ENCODE assay signal across 12 cellular contexts in the genomic region with DNA sequence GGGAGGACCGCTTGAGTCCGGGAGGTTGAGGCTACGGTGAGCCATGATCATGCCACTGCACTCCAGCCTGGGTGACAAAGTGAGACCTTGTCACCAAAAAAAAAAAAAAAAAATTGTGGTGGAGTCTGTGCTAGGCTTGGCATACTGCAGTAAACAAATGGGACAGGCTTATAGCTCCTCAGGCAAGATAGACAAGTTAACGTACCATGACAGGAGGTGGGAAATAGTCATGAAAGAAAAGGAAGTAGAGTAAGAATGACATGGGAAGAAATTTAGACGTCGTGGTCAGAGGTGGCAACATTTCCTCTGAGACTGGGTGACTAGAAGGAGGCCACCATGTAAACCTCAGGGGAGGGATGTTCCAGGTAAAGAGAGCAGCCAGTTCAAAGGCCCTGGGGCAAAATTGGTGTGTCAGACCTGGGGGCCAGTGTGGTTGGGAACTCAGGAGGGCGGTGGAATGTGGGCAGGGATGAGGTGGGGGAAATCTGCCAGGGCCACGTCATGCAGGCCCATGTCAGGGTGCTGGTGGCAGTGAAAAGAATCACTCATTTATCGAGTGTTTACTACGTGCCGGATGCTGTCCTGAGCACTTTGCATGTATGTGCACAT. TPM values are rescaled to one million over a fixed set of nuclear protein-coding genes. Genes with fewer than 3 reads are reported as not detected.
DNase-seq lines count a peak whose midpoint lies in the region; ATAC-seq, FAIRE-seq and TF ChIP-seq lines count a peak whose summit lies in the region.
"Had no signal": no experiment of that assay in that cellular context is flagged by ENCODE, and none has a peak within 500 bp of the region (broad histone marks: within the 10 kb centered on the region; RNA-seq: fewer than 3 reads in every experiment).

No MANE protein-coding gene starts in this region.

- no peaks in the 10 kb centered on the region for H3K9me3 ChIP-seq in HepG2 (ENCODE audit: low read length)
- no peaks in the 10 kb centered on the region for H3K9me3 ChIP-seq in right lobe of liver
- H3K9me3 ChIP-seq in left lung, result no peaks in the 10 kb centered on the region
- H3K9me3 ChIP-seq in upper lobe of right lung, result no peaks in the 10 kb centered on the region
- H3K9me3 ChIP-seq: sigmoid colon, SJSA1 had no signal

- peaks cover 39% of the 10 kb centered on the region for H4K20me1 ChIP-seq in HepG2 (ENCODE audit: insufficient read depth, low read length)

- H3K4me3 ChIP-seq in HepG2 (replicated peaks in 1 of 3; ENCODE audit: insufficient read depth in 1 of 3, low read depth in 2 of 3, low read length in 3 of 3), result no peak overlapping the region
- no peak overlapping the region for H3K4me3 ChIP-seq in right lobe of liver
- H3K4me3 ChIP-seq in left lung, result no peak overlapping the region
- no peak overlapping the region for H3K4me3 ChIP-seq in upper lobe of right lung
- H3K4me3 ChIP-seq: sigmoid colon, SJSA1 had no signal

- ATAC-seq in HepG2 (no peak), right lobe of liver (no peak), left lung (peak; percentile 25), upper lobe of right lung (peak; percentile 34)
- ATAC-seq in activated T-helper 17 cell treated with anti-CD3 and anti-CD28 coated beads, Interleukin-2, amount 50 U/mL, for 72 hours (replicated peaks), result peak; percentile 81

- H3K4me1 Mint-ChIP-seq in activated T-helper 17 cell treated with anti-CD3 and anti-CD28 coated beads, Interleukin-2, amount 50 U/mL, for 72 hours, result peaks cover 39% of the 10 kb centered on the region

- no peaks in the 10 kb centered on the region for H3K27me3 ChIP-seq in HepG2 (ENCODE audit: control insufficient read depth in 1 of 2, insufficient read depth in 2 of 2, low read length in 2 of 2)
- no peaks in the 10 kb centered on the region for H3K27me3 ChIP-seq in right lobe of liver
- no peaks in the 10 kb centered on the region for H3K27me3 ChIP-seq in left lung
- no peaks in the 10 kb centered on the region for H3K27me3 ChIP-seq in upper lobe of right lung
- H3K27me3 ChIP-seq: sigmoid colon, SJSA1 had no signal

- H3K36me3 Mint-ChIP-seq in activated T-helper 17 cell treated with anti-CD3 and anti-CD28 coated beads, Interleukin-2, amount 50 U/mL, for 72 hours (ENCODE audit: low read depth), result peaks cover 99% of the 10 kb centered on the region

- TF ChIP-seq EP300 in HepG2 (IDR thresholded peaks at IDR 0.05; ENCODE audit: low read depth in 2 of 2, low read length in 2 of 2) (no peak), HepG2 (CRISPR knock-in tag; IDR thresholded peaks at IDR 0.05; ENCODE audit: borderline replicate concordance) (no peak)

- in situ Hi-C loops in HepG2 (cut with HindIII; ENCODE audit: extremely low pct_ligation_motif_present, low pct_unique_long_range_greater_than_20kb), result no loop called here

- H3K27ac ChIP-seq in HepG2 (ENCODE audit: extremely low read length, insufficient read depth, low read length) (no peak overlapping the region), right lobe of liver (no peak overlapping the region), left lung (peak overlapping the region in 1 of 2 donors; percentile 30), upper lobe of right lung (no peak overlapping the region)
- H3K27ac ChIP-seq: sigmoid colon, SJSA1 had no signal

- H3K4me1 ChIP-seq in HepG2 (ENCODE audit: insufficient read depth, low read length) (peaks cover 50% of the 10 kb centered on the region), right lobe of liver (peaks cover 0 to 39% (median 17%) of the 10 kb centered on the region in 4 donors), left lung (peaks cover 23 to 54% of the 10 kb centered on the region in 2 donors), upper lobe of right lung (peaks cover 46% of the 10 kb centered on the region)

- no peak overlapping the region for H3K9ac ChIP-seq in HepG2 (ENCODE audit: insufficient read depth, low read depth, low read length)

- H2AFZ ChIP-seq in HepG2 (ENCODE audit: low read length), result no peak overlapping the region

- peaks cover 56% of the 10 kb centered on the region for H3K79me2 ChIP-seq in HepG2 (ENCODE audit: insufficient read depth, low read length)

- CTCF ChIA-PET in HepG2 (lab: Yijun Ruan, JAX; ENCODE audit: low intra/inter-chr PET ratio, low total read pairs), result no interaction called here

- 0 out of 2 replicates have a peak overlapping the region, but pooled peaks have one; percentile 18 for H3K4me2 ChIP-seq in HepG2 (ENCODE audit: low read depth, low read length)

- no peaks in the 10 kb centered on the region for H3K9me3 Mint-ChIP-seq in activated T-helper 17 cell treated with anti-CD3 and anti-CD28 coated beads, Interleukin-2, amount 50 U/mL, for 72 hours

- DNase-seq in HepG2 (ENCODE audit: low spot score) (no peak), right lobe of liver (no peak), left lung (no peak), upper lobe of right lung (no peak), hippocampal formation (lab: John Stamatoyannopoulos, UW) (no peak), NCI-H446 treated with DMSO at 0.1 percent for 48 hours (lab: John Stamatoyannopoulos, UW) (no peak), GDM1 (lab: John Stamatoyannopoulos, UW) (no peak)
- DNase-seq: NCI-H1930, sigmoid colon had no signal

- H3K4me3 Mint-ChIP-seq in activated T-helper 17 cell treated with anti-CD3 and anti-CD28 coated beads, Interleukin-2, amount 50 U/mL, for 72 hours, result peak overlapping the region; percentile 97

- H3K27ac Mint-ChIP-seq in activated T-helper 17 cell treated with anti-CD3 and anti-CD28 coated beads, Interleukin-2, amount 50 U/mL, for 72 hours, result peak overlapping the region; percentile 86

- H3K36me3 ChIP-seq in HepG2 (replicated peaks in 1 of 2; ENCODE audit: control insufficient read depth in 1 of 2, insufficient read depth in 2 of 2, low read length in 2 of 2) (peaks cover 23 to 55% of the 10 kb centered on the region in 2 experiments), right lobe of liver (peaks cover 6 to 57% (median 34%) of the 10 kb centered on the region in 4 donors), left lung (peaks cover 4 to 65% of the 10 kb centered on the region in 2 donors), upper lobe of right lung (peaks cover 64% of the 10 kb centered on the region)

- no peak for TF ChIP-seq CTCF in HepG2 (CRISPR knock-in tag; IDR thresholded peaks at IDR 0.05)
- TF ChIP-seq CTCF in right lobe of liver (IDR thresholded peaks at IDR 0.05), result no peak
- no peak for TF ChIP-seq CTCF in left lung (IDR thresholded peaks at IDR 0.05)
- no peak for TF ChIP-seq CTCF in upper lobe of right lung (IDR thresholded peaks at IDR 0.05)

- FAIRE-seq in HepG2 (lab: Jason Lieb, UNC), result no peak

- TF ChIP-seq RAD21 in HepG2 (CRISPR knock-in tag; IDR thresholded peaks at IDR 0.05), result no peak

- POLR2A ChIA-PET in HepG2 (lab: Yijun Ruan, JAX), result interaction anchor here (2.8 to 7.8 kb wide), 2 partner anchors 11 to 22 kb away, joined by 8 to 90 read pairs; a partner anchor contains a TSS

- H3K27me3 Mint-ChIP-seq in activated T-helper 17 cell treated with anti-CD3 and anti-CD28 coated beads, Interleukin-2, amount 50 U/mL, for 72 hours, result no peaks in the 10 kb centered on the region

- intact Hi-C loops in HepG2 (cut with micrococcal nuclease; ENCODE audit: unreplicated experiment) (no loop called here), right lobe of liver (cut with DNase I) (no loop called here), left lung (cut with DNase I) (no loop called here), upper lobe of right lung (cut with DNase I) (no loop called here)

- no TSS peak for BruUV-seq in HepG2 (replicated peaks; lab: Mats Ljungman, UMichigan)

- no peak for TF ChIP-seq POLR2A in HepG2 (IDR thresholded peaks at IDR 0.05; ENCODE audit: insufficient read depth in 1 of 2, low read depth in 2 of 2, low read length in 2 of 2)
- TF ChIP-seq POLR2A in right lobe of liver (IDR thresholded peaks at IDR 0.05), result no peak

- WGBS in HepG2 (ENCODE audit: low lambda C conversion rate), result 95% methylated on average over 7 of the region's 11 CpGs
- WGBS in right lobe of liver (ENCODE audit: insufficient coverage, low coverage, low lambda C conversion rate, missing lambda C conversion rate), result 53% methylated on average over 5 of the region's 11 CpGs

RNA-seq across cellular contexts. Expression of a gene that starts 5.6 kb away (rescaled TPM):
- total RNA-seq in HepG2 (2016; rRNA removed; fragmentation: Illumina TruSeq; extraction: Trizol) (55.6 and 59.6 TPM in 2 replicates), right lobe of liver (10 to 100 TPM; 21.4 to 33.1 (median 24.7) TPM), left lung (10 to 100 TPM; 46.1 to 79.1 TPM), upper lobe of right lung (51.7 TPM)
- total RNA-seq in HepG2 (2016; cell fraction: cytosol; rRNA removed; fragmentation: Illumina TruSeq; extraction: Trizol; ENCODE audit: low read depth), result 30.9 and 37.5 TPM in 2 replicates
- 43.3 and 60.9 TPM in 2 replicates for total RNA-seq in HepG2 (2016; cell fraction: insoluble cytoplasmic fraction; rRNA removed; fragmentation: Illumina TruSeq; extraction: Trizol)
- total RNA-seq in HepG2 (2016; cell fraction: membrane; rRNA removed; fragmentation: Illumina TruSeq; extraction: Trizol), result 30.2 and 35.2 TPM in 2 replicates
- total RNA-seq in HepG2 (2016; cell fraction: nucleus; rRNA removed; fragmentation: Illumina TruSeq; extraction: Trizol), result 40.9 and 42.9 TPM in 2 replicates
- 111 and 162 TPM in 2 replicates for polyA plus RNA-seq in HepG2 (2011; rRNA removed)
- 36.8 and 67.8 TPM in 2 replicates for polyA plus RNA-seq in HepG2 (2011; cell fraction: cytosol; rRNA removed)
- 112 and 136 TPM in 2 replicates for polyA plus RNA-seq in HepG2 (2011; cell fraction: nucleus; rRNA removed)
- polyA plus RNA-seq in HepG2 (2012), result 55.3 and 58.7 TPM in 2 replicates
- polyA plus RNA-seq in HepG2 (2016; cell fraction: cytosol; fragmentation: Illumina TruSeq; extraction: Trizol; ENCODE audit: low read depth), result 31.4 and 37.9 TPM in 2 replicates
- 87.1 and 104 TPM in 2 replicates for polyA plus RNA-seq in HepG2 (2016; cell fraction: insoluble cytoplasmic fraction; fragmentation: Illumina TruSeq; extraction: Trizol; ENCODE audit: low read depth)
- polyA plus RNA-seq in HepG2 (2016; cell fraction: membrane; fragmentation: Illumina TruSeq; extraction: Trizol; ENCODE audit: low read depth), result 41.6 and 53.2 TPM in 2 replicates
- polyA plus RNA-seq in HepG2 (2016; cell fraction: nucleus; fragmentation: Illumina TruSeq; extraction: Trizol; ENCODE audit: insufficient read depth, low read depth), result 106 and 112 TPM in 2 replicates
- polyA minus RNA-seq in HepG2 (2011; rRNA and poly(A)+ RNA removed; ENCODE audit: low replicate concordance), result 182 and 255 TPM in 2 replicates
- polyA minus RNA-seq in HepG2 (2011; cell fraction: cytosol; rRNA and poly(A)+ RNA removed), result 80.0 and 106 TPM in 2 replicates
- polyA minus RNA-seq in HepG2 (2011; cell fraction: nucleus; rRNA and poly(A)+ RNA removed), result 49.1 and 73.4 TPM in 2 replicates
- 100 to 1,000 TPM; 171 to 175 TPM for total RNA-seq in activated T-helper 17 cell treated with anti-CD3 and anti-CD28 coated beads, Interleukin-2, amount 50 U/mL, for 72 hours

RNA-seq across cellular contexts. Expression of a gene that starts 6.3 kb away (rescaled TPM):
- total RNA-seq in HepG2 (2016; rRNA removed; fragmentation: Illumina TruSeq; extraction: Trizol) (2.2 and 3.9 TPM in 2 replicates), right lobe of liver (10 to 100 TPM in 2 of 6 experiments, 1 to 10 TPM in 4; 2.9 to 11.2 (median 4.4) TPM), left lung (10 to 100 TPM; 15.1 to 17.6 TPM), upper lobe of right lung (18.5 TPM)
- 2.1 and 5.1 TPM in 2 replicates for total RNA-seq in HepG2 (2016; cell fraction: cytosol; rRNA removed; fragmentation: Illumina TruSeq; extraction: Trizol; ENCODE audit: low read depth)
- 2.2 and 3.3 TPM in 2 replicates for total RNA-seq in HepG2 (2016; cell fraction: insoluble cytoplasmic fraction; rRNA removed; fragmentation: Illumina TruSeq; extraction: Trizol)
- total RNA-seq in HepG2 (2016; cell fraction: membrane; rRNA removed; fragmentation: Illumina TruSeq; extraction: Trizol), result 4.4 and 4.8 TPM in 2 replicates
- total RNA-seq in HepG2 (2016; cell fraction: nucleus; rRNA removed; fragmentation: Illumina TruSeq; extraction: Trizol), result 3.9 and 4.4 TPM in 2 replicates
- polyA plus RNA-seq in HepG2 (2011; rRNA removed), result 7.9 and 11.3 TPM in 2 replicates
- polyA plus RNA-seq in HepG2 (2011; cell fraction: cytosol; rRNA removed), result 4.7 and 5.7 TPM in 2 replicates
- 30.8 and 31.7 TPM in 2 replicates for polyA plus RNA-seq in HepG2 (2011; cell fraction: nucleus; rRNA removed)
- 13.1 and 16.5 TPM in 2 replicates for polyA plus RNA-seq in HepG2 (2012)
- polyA plus RNA-seq in HepG2 (2016; cell fraction: cytosol; fragmentation: Illumina TruSeq; extraction: Trizol; ENCODE audit: low read depth), result 4.5 and 4.7 TPM in 2 replicates
- polyA plus RNA-seq in HepG2 (2016; cell fraction: insoluble cytoplasmic fraction; fragmentation: Illumina TruSeq; extraction: Trizol; ENCODE audit: low read depth), result 10.5 and 13.7 TPM in 2 replicates
- 12.4 and 14.6 TPM in 2 replicates for polyA plus RNA-seq in HepG2 (2016; cell fraction: membrane; fragmentation: Illumina TruSeq; extraction: Trizol; ENCODE audit: low read depth)
- polyA plus RNA-seq in HepG2 (2016; cell fraction: nucleus; fragmentation: Illumina TruSeq; extraction: Trizol; ENCODE audit: insufficient read depth, low read depth), result 46.1 and 49.5 TPM in 2 replicates
- 11.2 and 11.8 TPM in 2 replicates for polyA minus RNA-seq in HepG2 (2011; rRNA and poly(A)+ RNA removed; ENCODE audit: low replicate concordance)
- 8.1 and 9.0 TPM in 2 replicates for polyA minus RNA-seq in HepG2 (2011; cell fraction: cytosol; rRNA and poly(A)+ RNA removed)
- polyA minus RNA-seq in HepG2 (2011; cell fraction: nucleus; rRNA and poly(A)+ RNA removed), result 5.2 and 5.3 TPM in 2 replicates
- total RNA-seq in activated T-helper 17 cell treated with anti-CD3 and anti-CD28 coated beads, Interleukin-2, amount 50 U/mL, for 72 hours, result 10 to 100 TPM; 13.0 to 16.6 TPM

RNA-seq across cellular contexts. Expression of a gene that starts 18.7 kb away (rescaled TPM):
- not detected in 2 replicates for total RNA-seq in HepG2 (2016; rRNA removed; fragmentation: Illumina TruSeq; extraction: Trizol)
- total RNA-seq in HepG2 (2016; cell fraction: cytosol; rRNA removed; fragmentation: Illumina TruSeq; extraction: Trizol; ENCODE audit: low read depth), result not detected in 2 replicates
- total RNA-seq in HepG2 (2016; cell fraction: insoluble cytoplasmic fraction; rRNA removed; fragmentation: Illumina TruSeq; extraction: Trizol), result not detected in 2 replicates
- total RNA-seq in HepG2 (2016; cell fraction: membrane; rRNA removed; fragmentation: Illumina TruSeq; extraction: Trizol), result not detected in 2 replicates
- not detected in 2 replicates for total RNA-seq in HepG2 (2016; cell fraction: nucleus; rRNA removed; fragmentation: Illumina TruSeq; extraction: Trizol)
- 0.61 and 2.5 TPM in 2 replicates for polyA plus RNA-seq in HepG2 (2011; rRNA removed)
- polyA plus RNA-seq in HepG2 (2011; cell fraction: cytosol; rRNA removed), result 0.25 TPM in 1 of 2 replicates, not detected in the other
- 1.1 and 5.8 TPM in 2 replicates for polyA plus RNA-seq in HepG2 (2011; cell fraction: nucleus; rRNA removed)
- 1.5 and 1.6 TPM in 2 replicates for polyA plus RNA-seq in HepG2 (2012)
- polyA plus RNA-seq in HepG2 (2016; cell fraction: cytosol; fragmentation: Illumina TruSeq; extraction: Trizol; ENCODE audit: low read depth), result not detected in 2 replicates
- not detected in 2 replicates for polyA plus RNA-seq in HepG2 (2016; cell fraction: insoluble cytoplasmic fraction; fragmentation: Illumina TruSeq; extraction: Trizol; ENCODE audit: low read depth)
- polyA plus RNA-seq in HepG2 (2016; cell fraction: membrane; fragmentation: Illumina TruSeq; extraction: Trizol; ENCODE audit: low read depth), result not detected in 2 replicates
- polyA plus RNA-seq in HepG2 (2016; cell fraction: nucleus; fragmentation: Illumina TruSeq; extraction: Trizol; ENCODE audit: insufficient read depth, low read depth), result not detected in 2 replicates
- polyA minus RNA-seq in HepG2 (2011; rRNA and poly(A)+ RNA removed; ENCODE audit: low replicate concordance), result 1.6 TPM in 1 of 2 replicates, not detected in the other
- not detected in 2 replicates for polyA minus RNA-seq in HepG2 (2011; cell fraction: cytosol; rRNA and poly(A)+ RNA removed)
- polyA minus RNA-seq in HepG2 (2011; cell fraction: nucleus; rRNA and poly(A)+ RNA removed), result 1.7 and 4.5 TPM in 2 replicates
- total RNA-seq in right lobe of liver, result 1 to 10 TPM in 2 of 6 experiments, under 1 TPM in 1, not detected in 3; 0.86 to 1.9 (median 1.1) TPM
- 1 to 10 TPM in 1 of 2 donors, not detected in 1; 5.7 TPM for total RNA-seq in activated T-helper 17 cell treated with anti-CD3 and anti-CD28 coated beads, Interleukin-2, amount 50 U/mL, for 72 hours
- total RNA-seq in left lung, result under 1 TPM in 1 of 2 donors, not detected in 1; 0.89 TPM
- not detected for total RNA-seq in upper lobe of right lung
- total RNA-seq: activated CD8-positive, alpha-beta memory T cell treated with anti-CD3 and anti-CD28 coated beads for 36 hours; SJSA1 had no signal

RNA-seq across cellular contexts. Expression of a gene that starts 21.4 kb away (rescaled TPM):
- total RNA-seq in HepG2 (2016; rRNA removed; fragmentation: Illumina TruSeq; extraction: Trizol), result 2.2 and 3.3 TPM in 2 replicates
- total RNA-seq in HepG2 (2016; cell fraction: cytosol; rRNA removed; fragmentation: Illumina TruSeq; extraction: Trizol; ENCODE audit: low read depth), result 1.3 and 2.3 TPM in 2 replicates
- 2.1 and 3.5 TPM in 2 replicates for total RNA-seq in HepG2 (2016; cell fraction: insoluble cytoplasmic fraction; rRNA removed; fragmentation: Illumina TruSeq; extraction: Trizol)
- total RNA-seq in HepG2 (2016; cell fraction: membrane; rRNA removed; fragmentation: Illumina TruSeq; extraction: Trizol), result 2.2 and 2.4 TPM in 2 replicates
- 3.3 and 4.5 TPM in 2 replicates for total RNA-seq in HepG2 (2016; cell fraction: nucleus; rRNA removed; fragmentation: Illumina TruSeq; extraction: Trizol)
- polyA plus RNA-seq in HepG2 (2011; rRNA removed), result 5.4 and 6.1 TPM in 2 replicates
- polyA plus RNA-seq in HepG2 (2011; cell fraction: cytosol; rRNA removed), result 8.5 and 11.8 TPM in 2 replicates
- polyA plus RNA-seq in HepG2 (2011; cell fraction: nucleus; rRNA removed), result 11.9 and 12.0 TPM in 2 replicates
- 4.2 and 5.6 TPM in 2 replicates for polyA plus RNA-seq in HepG2 (2012)
- polyA plus RNA-seq in HepG2 (2016; cell fraction: cytosol; fragmentation: Illumina TruSeq; extraction: Trizol; ENCODE audit: low read depth), result 3.1 and 4.5 TPM in 2 replicates
- polyA plus RNA-seq in HepG2 (2016; cell fraction: insoluble cytoplasmic fraction; fragmentation: Illumina TruSeq; extraction: Trizol; ENCODE audit: low read depth), result 3.4 and 4.4 TPM in 2 replicates
- 3.8 and 3.9 TPM in 2 replicates for polyA plus RNA-seq in HepG2 (2016; cell fraction: membrane; fragmentation: Illumina TruSeq; extraction: Trizol; ENCODE audit: low read depth)
- 13.8 and 16.0 TPM in 2 replicates for polyA plus RNA-seq in HepG2 (2016; cell fraction: nucleus; fragmentation: Illumina TruSeq; extraction: Trizol; ENCODE audit: insufficient read depth, low read depth)
- polyA minus RNA-seq in HepG2 (2011; rRNA and poly(A)+ RNA removed; ENCODE audit: low replicate concordance), result 2.7 and 3.9 TPM in 2 replicates
- 1.9 and 3.3 TPM in 2 replicates for polyA minus RNA-seq in HepG2 (2011; cell fraction: cytosol; rRNA and poly(A)+ RNA removed)
- 1.9 and 2.2 TPM in 2 replicates for polyA minus RNA-seq in HepG2 (2011; cell fraction: nucleus; rRNA and poly(A)+ RNA removed)
- total RNA-seq in right lobe of liver, result 10 to 100 TPM in 3 of 6 experiments, 1 to 10 TPM in 3; 6.4 to 17.2 (median 10.2) TPM
- total RNA-seq in activated T-helper 17 cell treated with anti-CD3 and anti-CD28 coated beads, Interleukin-2, amount 50 U/mL, for 72 hours, result 10 to 100 TPM; 29.0 to 31.3 TPM
- total RNA-seq in left lung, result 10 to 100 TPM; 42.6 to 50.4 TPM
- total RNA-seq in upper lobe of right lung, result 45.4 TPM

RNA-seq across cellular contexts. Expression of a gene that starts 39.7 kb away (rescaled TPM):
- total RNA-seq in HepG2 (2016; rRNA removed; fragmentation: Illumina TruSeq; extraction: Trizol) (11.2 and 11.3 TPM in 2 replicates), right lobe of liver (10 to 100 TPM in 3 of 6 experiments, 1 to 10 TPM in 3; 6.8 to 19.7 (median 11.1) TPM), left lung (10 to 100 TPM; 23.2 to 25.6 TPM), upper lobe of right lung (51.6 TPM)
- 2.2 and 2.9 TPM in 2 replicates for total RNA-seq in HepG2 (2016; cell fraction: cytosol; rRNA removed; fragmentation: Illumina TruSeq; extraction: Trizol; ENCODE audit: low read depth)
- total RNA-seq in HepG2 (2016; cell fraction: insoluble cytoplasmic fraction; rRNA removed; fragmentation: Illumina TruSeq; extraction: Trizol), result 11.1 and 11.2 TPM in 2 replicates
- 6.2 and 7.0 TPM in 2 replicates for total RNA-seq in HepG2 (2016; cell fraction: membrane; rRNA removed; fragmentation: Illumina TruSeq; extraction: Trizol)
- 9.4 and 10.1 TPM in 2 replicates for total RNA-seq in HepG2 (2016; cell fraction: nucleus; rRNA removed; fragmentation: Illumina TruSeq; extraction: Trizol)
- polyA plus RNA-seq in HepG2 (2011; rRNA removed), result 6.9 and 12.4 TPM in 2 replicates
- 7.5 and 8.3 TPM in 2 replicates for polyA plus RNA-seq in HepG2 (2011; cell fraction: cytosol; rRNA removed)
- 10.9 and 11.5 TPM in 2 replicates for polyA plus RNA-seq in HepG2 (2011; cell fraction: nucleus; rRNA removed)
- polyA plus RNA-seq in HepG2 (2012), result 5.5 and 8.9 TPM in 2 replicates
- polyA plus RNA-seq in HepG2 (2016; cell fraction: cytosol; fragmentation: Illumina TruSeq; extraction: Trizol; ENCODE audit: low read depth), result 1.6 and 1.9 TPM in 2 replicates
- 9.6 and 11.1 TPM in 2 replicates for polyA plus RNA-seq in HepG2 (2016; cell fraction: insoluble cytoplasmic fraction; fragmentation: Illumina TruSeq; extraction: Trizol; ENCODE audit: low read depth)
- 4.0 and 4.4 TPM in 2 replicates for polyA plus RNA-seq in HepG2 (2016; cell fraction: membrane; fragmentation: Illumina TruSeq; extraction: Trizol; ENCODE audit: low read depth)
- 16.8 and 17.2 TPM in 2 replicates for polyA plus RNA-seq in HepG2 (2016; cell fraction: nucleus; fragmentation: Illumina TruSeq; extraction: Trizol; ENCODE audit: insufficient read depth, low read depth)
- 7.6 and 22.0 TPM in 2 replicates for polyA minus RNA-seq in HepG2 (2011; rRNA and poly(A)+ RNA removed; ENCODE audit: low replicate concordance)
- polyA minus RNA-seq in HepG2 (2011; cell fraction: cytosol; rRNA and poly(A)+ RNA removed), result 4.2 and 6.6 TPM in 2 replicates
- polyA minus RNA-seq in HepG2 (2011; cell fraction: nucleus; rRNA and poly(A)+ RNA removed), result 5.5 and 7.5 TPM in 2 replicates
- total RNA-seq in activated T-helper 17 cell treated with anti-CD3 and anti-CD28 coated beads, Interleukin-2, amount 50 U/mL, for 72 hours, result 10 to 100 TPM in 1 of 2 donors, 1 to 10 TPM in 1; 7.0 to 14.5 TPM

Comparison
In these comparisons a context has a peak if more than half of its experiments do, and no peak if none do; other contexts are left out.
1. ATAC-seq: peak in activated T-helper 17 cell treated with anti-CD3 and anti-CD28 coated beads, Interleukin-2, amount 50 U/mL, for 72 hours (single experiment), left lung (single experiment) and upper lobe of right lung (single experiment); none in HepG2 (single experiment) and right lobe of liver (0 of 4).